In genomic region chr3:194482196-194482593, GRCh38 we compare ENCODE assay signal across 13 cellular contexts. TPM values are rescaled to one million over a fixed set of nuclear protein-coding genes. Genes with fewer than 3 reads are reported as not detected.
DNase-seq lines count a peak whose midpoint lies in the region; ATAC-seq lines count a peak whose summit lies in the region.
"Had no signal": no experiment of that assay in that cellular context is flagged by ENCODE, and none has a peak within 500 bp of the region (broad histone marks: within the 10 kb centered on the region; RNA-seq: fewer than 3 reads in every experiment).

No MANE protein-coding gene starts in this region.

- CTCF ChIA-PET in activated CD8-positive, alpha-beta memory T cell treated with anti-CD3 and anti-CD28 coated beads, Interleukin-2, amount 10 ng/mL, durations not matched to agents 7 days and 5 days (lab: Charles Lee): interaction anchor here (4.3 kb wide), 1 partner anchor 92 kb away, joined by 19 read pairs; no protein-coding TSS in a partner anchor

- no peak for DNase-seq in activated T-cell treated with anti-CD3 and anti-CD28 coated beads, Interleukin-2, amount 50 U/mL, for 72 hours
- DNase-seq in activated T-cell treated with anti-CD3 and anti-CD28 coated beads for 4 hours (no peak), NCI-H226 (peak; percentile 25), NCI-H187 (lab: John Stamatoyannopoulos, UW) (no peak)
- no peak for DNase-seq in central memory CD8-positive, alpha-beta T cell (ENCODE audit: low spot score in 2 of 2)
- DNase-seq in activated CD8-positive, alpha-beta memory T cell treated with anti-CD3 and anti-CD28 coated beads, Interleukin-2, amount 10 ng/mL, durations not matched to agents 7 days and 5 days: no peak
- DNase-seq: midbrain; MM.1S; NCI-H2171; stimulated activated CD4-positive, alpha-beta T cell treated with anti-CD3 and anti-CD28 coated beads, Interleukin-15, amount 100 ng/mL, for 24 hours had no signal

- peak overlapping the region; percentile 46 to 88 for H3K4me3 Mint-ChIP-seq in activated T-cell treated with anti-CD3 and anti-CD28 coated beads, Interleukin-2, amount 50 U/mL, for 72 hours
- no peak overlapping the region for H3K4me3 Mint-ChIP-seq in central memory CD8-positive, alpha-beta T cell
- no peak overlapping the region for H3K4me3 Mint-ChIP-seq in stimulated activated memory B cell treated with anti-CD40 and anti-IgM and Interleukin-4, amounts not matched to agents 10 μg/mL and 1 μg/mL and 100 μg/mL, for 72 hours
- no peak overlapping the region for H3K4me3 Mint-ChIP-seq in activated CD8-positive, alpha-beta memory T cell treated with anti-CD3 and anti-CD28 coated beads, Interleukin-2, amount 10 ng/mL, durations not matched to agents 7 days and 5 days
- H3K4me3 Mint-ChIP-seq: T-helper 1 cell treated with Interleukin-12 subunit alpha and Interleukin-12 subunit beta and Interleukin-4 antibody, amounts not matched to agents 30 μg/mL and 1 μg/mL, for 36 hours had no signal

- peak overlapping the region; percentile 99 for H3K27ac Mint-ChIP-seq in activated T-cell treated with anti-CD3 and anti-CD28 coated beads, Interleukin-2, amount 50 U/mL, for 72 hours
- peak overlapping the region; percentile 50 for H3K27ac Mint-ChIP-seq in central memory CD8-positive, alpha-beta T cell (ENCODE audit: low read depth)
- peak overlapping the region; percentile 48 for H3K27ac Mint-ChIP-seq in stimulated activated memory B cell treated with anti-CD40 and anti-IgM and Interleukin-4, amounts not matched to agents 10 μg/mL and 1 μg/mL and 100 μg/mL, for 72 hours
- H3K27ac Mint-ChIP-seq in activated CD8-positive, alpha-beta memory T cell treated with anti-CD3 and anti-CD28 coated beads, Interleukin-2, amount 10 ng/mL, durations not matched to agents 7 days and 5 days: no peak overlapping the region
- H3K27ac Mint-ChIP-seq: T-helper 1 cell treated with Interleukin-12 subunit alpha and Interleukin-12 subunit beta and Interleukin-4 antibody, amounts not matched to agents 30 μg/mL and 1 μg/mL, for 36 hours had no signal

- H3K9me3 Mint-ChIP-seq in activated T-cell treated with anti-CD3 and anti-CD28 coated beads, Interleukin-2, amount 50 U/mL, for 72 hours: no peaks in the 10 kb centered on the region
- no peaks in the 10 kb centered on the region for H3K9me3 Mint-ChIP-seq in central memory CD8-positive, alpha-beta T cell
- H3K9me3 Mint-ChIP-seq in stimulated activated memory B cell treated with anti-CD40 and anti-IgM and Interleukin-4, amounts not matched to agents 10 μg/mL and 1 μg/mL and 100 μg/mL, for 72 hours: no peaks in the 10 kb centered on the region
- no peaks in the 10 kb centered on the region for H3K9me3 Mint-ChIP-seq in activated CD8-positive, alpha-beta memory T cell treated with anti-CD3 and anti-CD28 coated beads, Interleukin-2, amount 10 ng/mL, durations not matched to agents 7 days and 5 days (ENCODE audit: low read depth)
- H3K9me3 Mint-ChIP-seq: T-helper 1 cell treated with Interleukin-12 subunit alpha and Interleukin-12 subunit beta and Interleukin-4 antibody, amounts not matched to agents 30 μg/mL and 1 μg/mL, for 36 hours had no signal

- no peak for ATAC-seq in activated T-cell treated with anti-CD3 and anti-CD28 coated beads, Interleukin-2, amount 50 U/mL, for 72 hours (replicated peaks in 1 of 2)
- no peak for ATAC-seq in central memory CD8-positive, alpha-beta T cell (replicated peaks; ENCODE audit: extremely low read depth, poor library complexity, severe bottlenecking)
- ATAC-seq in stimulated activated memory B cell treated with anti-CD40 and anti-IgM and Interleukin-4, amounts not matched to agents 10 μg/mL and 1 μg/mL and 100 μg/mL, for 72 hours: no peak
- ATAC-seq in activated CD8-positive, alpha-beta memory T cell treated with anti-CD3 and anti-CD28 coated beads, Interleukin-2, amount 10 ng/mL, durations not matched to agents 7 days and 5 days: no peak
- ATAC-seq in GM19023 (IDR thresholded peaks at IDR 0.05; ENCODE audit: unreplicated experiment): no peak

- H3K36me3 Mint-ChIP-seq in activated T-cell treated with anti-CD3 and anti-CD28 coated beads, Interleukin-2, amount 50 U/mL, for 72 hours (ENCODE audit: insufficient read depth in 2 of 2): peaks cover 5 to 8% of the 10 kb centered on the region in 2 donors
- H3K36me3 Mint-ChIP-seq in central memory CD8-positive, alpha-beta T cell (ENCODE audit: insufficient read depth): peaks cover 20% of the 10 kb centered on the region
- peaks cover 15% of the 10 kb centered on the region for H3K36me3 Mint-ChIP-seq in stimulated activated memory B cell treated with anti-CD40 and anti-IgM and Interleukin-4, amounts not matched to agents 10 μg/mL and 1 μg/mL and 100 μg/mL, for 72 hours
- H3K36me3 Mint-ChIP-seq in activated CD8-positive, alpha-beta memory T cell treated with anti-CD3 and anti-CD28 coated beads, Interleukin-2, amount 10 ng/mL, durations not matched to agents 7 days and 5 days: peaks cover 27% of the 10 kb centered on the region

- H3K27me3 Mint-ChIP-seq in activated T-cell treated with anti-CD3 and anti-CD28 coated beads, Interleukin-2, amount 50 U/mL, for 72 hours (ENCODE audit: low read depth): no peaks in the 10 kb centered on the region
- H3K27me3 Mint-ChIP-seq in central memory CD8-positive, alpha-beta T cell: no peaks in the 10 kb centered on the region
- no peaks in the 10 kb centered on the region for H3K27me3 Mint-ChIP-seq in stimulated activated memory B cell treated with anti-CD40 and anti-IgM and Interleukin-4, amounts not matched to agents 10 μg/mL and 1 μg/mL and 100 μg/mL, for 72 hours
- H3K27me3 Mint-ChIP-seq in activated CD8-positive, alpha-beta memory T cell treated with anti-CD3 and anti-CD28 coated beads, Interleukin-2, amount 10 ng/mL, durations not matched to agents 7 days and 5 days: no peaks in the 10 kb centered on the region

- H3K4me1 Mint-ChIP-seq in activated T-cell treated with anti-CD3 and anti-CD28 coated beads, Interleukin-2, amount 50 U/mL, for 72 hours (ENCODE audit: low read depth): peaks cover 62% of the 10 kb centered on the region
- peaks cover 29% of the 10 kb centered on the region for H3K4me1 Mint-ChIP-seq in central memory CD8-positive, alpha-beta T cell
- peaks cover 43% of the 10 kb centered on the region for H3K4me1 Mint-ChIP-seq in stimulated activated memory B cell treated with anti-CD40 and anti-IgM and Interleukin-4, amounts not matched to agents 10 μg/mL and 1 μg/mL and 100 μg/mL, for 72 hours
- H3K4me1 Mint-ChIP-seq in activated CD8-positive, alpha-beta memory T cell treated with anti-CD3 and anti-CD28 coated beads, Interleukin-2, amount 10 ng/mL, durations not matched to agents 7 days and 5 days: peaks cover 34% of the 10 kb centered on the region

RNA-seq across cellular contexts. Expression of gene ATP13A3, which starts 4.6 kb away (rescaled TPM):
- total RNA-seq in activated T-cell treated with anti-CD3 and anti-CD28 coated beads, Interleukin-2, amount 50 U/mL, for 72 hours: 100 to 1,000 TPM in 1 of 2 donors, 10 to 100 TPM in 1; 97.7 to 121 TPM
- total RNA-seq in activated CD8-positive, alpha-beta memory T cell treated with anti-CD3 and anti-CD28 coated beads, Interleukin-2, amount 10 ng/mL, durations not matched to agents 7 days and 5 days: 10 to 100 TPM; 78.3 to 82.0 TPM

Comparison
In these comparisons a context has a peak if more than half of its experiments do, and no peak if none do; other contexts are left out.
1. H3K4me3 Mint-ChIP-seq: peak in activated T-cell treated with anti-CD3 and anti-CD28 coated beads, Interleukin-2, amount 50 U/mL, for 72 hours (2 of 2); none in central memory CD8-positive, alpha-beta T cell (single experiment), stimulated activated memory B cell treated with anti-CD40 and anti-IgM and Interleukin-4, amounts not matched to agents 10 μg/mL and 1 μg/mL and 100 μg/mL, for 72 hours (single experiment) and activated CD8-positive, alpha-beta memory T cell treated with anti-CD3 and anti-CD28 coated beads, Interleukin-2, amount 10 ng/mL, durations not matched to agents 7 days and 5 days (single experiment).